ENCODE assay signal across 1 cellular context in the genomic region with DNA sequence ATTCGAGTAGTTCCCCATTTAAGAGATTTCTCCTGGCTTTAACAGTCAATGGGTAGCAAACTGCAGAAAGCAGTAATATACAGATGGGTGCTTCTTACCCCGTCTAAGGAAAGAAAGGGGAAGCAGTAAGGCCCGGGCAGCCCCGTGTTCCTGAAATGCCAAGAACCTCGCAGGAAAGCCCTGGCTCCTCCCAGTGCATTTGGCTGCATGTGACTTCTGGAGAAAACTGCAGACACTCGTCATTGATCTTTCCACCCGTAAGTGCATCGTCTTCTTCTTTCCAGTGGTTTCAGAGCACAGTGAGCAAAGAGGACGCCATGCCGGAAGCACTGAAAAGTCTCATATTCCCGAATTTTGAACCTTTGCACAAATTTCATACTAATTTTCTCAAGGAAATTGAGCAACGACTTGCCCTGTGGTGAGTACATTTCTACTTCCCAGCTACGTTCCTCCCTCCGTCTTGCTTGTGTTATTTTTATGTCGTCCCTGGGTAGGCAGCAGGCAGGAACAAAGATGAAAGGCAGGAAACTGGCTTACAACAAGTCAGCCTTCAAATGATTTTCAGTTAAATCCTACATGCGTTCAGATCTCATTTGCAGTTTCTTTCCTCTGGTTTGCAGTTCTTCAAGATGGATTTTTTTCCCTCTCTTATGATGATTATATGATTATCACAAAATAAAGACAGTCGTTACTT.
TF ChIP-seq lines count a peak whose summit lies in the region.

No MANE protein-coding gene starts in this region.

TF ChIP-seq in HepG2, 621 proteins besides CTCF, POLR2A, EP300 and RAD21:
- TF ChIP-seq, protein P1, sequence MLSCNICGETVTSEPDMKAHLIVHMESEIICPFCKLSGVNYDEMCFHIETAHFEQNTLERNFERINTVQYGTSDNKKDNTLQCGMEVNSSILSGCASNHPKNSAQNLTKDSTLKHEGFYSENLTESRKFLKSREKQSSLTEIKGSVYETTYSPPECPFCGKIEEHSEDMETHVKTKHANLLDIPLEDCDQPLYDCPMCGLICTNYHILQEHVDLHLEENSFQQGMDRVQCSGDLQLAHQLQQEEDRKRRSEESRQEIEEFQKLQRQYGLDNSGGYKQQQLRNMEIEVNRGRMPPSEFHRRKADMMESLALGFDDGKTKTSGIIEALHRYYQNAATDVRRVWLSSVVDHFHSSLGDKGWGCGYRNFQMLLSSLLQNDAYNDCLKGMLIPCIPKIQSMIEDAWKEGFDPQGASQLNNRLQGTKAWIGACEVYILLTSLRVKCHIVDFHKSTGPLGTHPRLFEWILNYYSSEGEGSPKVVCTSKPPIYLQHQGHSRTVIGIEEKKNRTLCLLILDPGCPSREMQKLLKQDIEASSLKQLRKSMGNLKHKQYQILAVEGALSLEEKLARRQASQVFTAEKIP (CRISPR knock-in tag; IDR thresholded peaks at IDR 0.05; ENCODE audit: borderline replicate concordance) = no peak
- TF ChIP-seq ARNT (IDR thresholded peaks at IDR 0.05) (no peak), TBX3 (IDR thresholded peaks at IDR 0.05; ENCODE audit: borderline replicate concordance) (no peak), ZNF780A (CRISPR knock-in tag; IDR thresholded peaks at IDR 0.05) (no peak), HDAC1 (CRISPR knock-in tag; IDR thresholded peaks at IDR 0.05) (no peak), KLF15 (CRISPR knock-in tag; IDR thresholded peaks at IDR 0.05; ENCODE audit: borderline replicate concordance) (no peak), ZNF605 (CRISPR knock-in tag; IDR thresholded peaks at IDR 0.05) (no peak), PTBP1 (IDR thresholded peaks at IDR 0.05; ENCODE audit: low read depth, low read length, poor library complexity, severe bottlenecking) (no peak), HCFC1 (IDR thresholded peaks at IDR 0.05; ENCODE audit: low read depth, low read length) (no peak), PCBP1 (IDR thresholded peaks at IDR 0.05; ENCODE audit: borderline replicate concordance, low read depth, low read length) (no peak), SNAPC2 (CRISPR knock-in tag; IDR thresholded peaks at IDR 0.05) (no peak), THAP11 (CRISPR knock-in tag; IDR thresholded peaks at IDR 0.05) (no peak), RFX1 (IDR thresholded peaks at IDR 0.05) (no peak), ZNF451 (CRISPR knock-in tag; IDR thresholded peaks at IDR 0.05) (no peak), ZFX (CRISPR knock-in tag; IDR thresholded peaks at IDR 0.05; ENCODE audit: low read depth) (no peak)
- TF ChIP-seq, protein P2, sequence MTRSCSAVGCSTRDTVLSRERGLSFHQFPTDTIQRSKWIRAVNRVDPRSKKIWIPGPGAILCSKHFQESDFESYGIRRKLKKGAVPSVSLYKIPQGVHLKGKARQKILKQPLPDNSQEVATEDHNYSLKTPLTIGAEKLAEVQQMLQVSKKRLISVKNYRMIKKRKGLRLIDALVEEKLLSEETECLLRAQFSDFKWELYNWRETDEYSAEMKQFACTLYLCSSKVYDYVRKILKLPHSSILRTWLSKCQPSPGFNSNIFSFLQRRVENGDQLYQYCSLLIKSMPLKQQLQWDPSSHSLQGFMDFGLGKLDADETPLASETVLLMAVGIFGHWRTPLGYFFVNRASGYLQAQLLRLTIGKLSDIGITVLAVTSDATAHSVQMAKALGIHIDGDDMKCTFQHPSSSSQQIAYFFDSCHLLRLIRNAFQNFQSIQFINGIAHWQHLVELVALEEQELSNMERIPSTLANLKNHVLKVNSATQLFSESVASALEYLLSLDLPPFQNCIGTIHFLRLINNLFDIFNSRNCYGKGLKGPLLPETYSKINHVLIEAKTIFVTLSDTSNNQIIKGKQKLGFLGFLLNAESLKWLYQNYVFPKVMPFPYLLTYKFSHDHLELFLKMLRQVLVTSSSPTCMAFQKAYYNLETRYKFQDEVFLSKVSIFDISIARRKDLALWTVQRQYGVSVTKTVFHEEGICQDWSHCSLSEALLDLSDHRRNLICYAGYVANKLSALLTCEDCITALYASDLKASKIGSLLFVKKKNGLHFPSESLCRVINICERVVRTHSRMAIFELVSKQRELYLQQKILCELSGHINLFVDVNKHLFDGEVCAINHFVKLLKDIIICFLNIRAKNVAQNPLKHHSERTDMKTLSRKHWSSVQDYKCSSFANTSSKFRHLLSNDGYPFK (CRISPR knock-in tag; IDR thresholded peaks at IDR 0.05; ENCODE audit: borderline replicate concordance) = no peak
- TF ChIP-seq, protein P3, sequence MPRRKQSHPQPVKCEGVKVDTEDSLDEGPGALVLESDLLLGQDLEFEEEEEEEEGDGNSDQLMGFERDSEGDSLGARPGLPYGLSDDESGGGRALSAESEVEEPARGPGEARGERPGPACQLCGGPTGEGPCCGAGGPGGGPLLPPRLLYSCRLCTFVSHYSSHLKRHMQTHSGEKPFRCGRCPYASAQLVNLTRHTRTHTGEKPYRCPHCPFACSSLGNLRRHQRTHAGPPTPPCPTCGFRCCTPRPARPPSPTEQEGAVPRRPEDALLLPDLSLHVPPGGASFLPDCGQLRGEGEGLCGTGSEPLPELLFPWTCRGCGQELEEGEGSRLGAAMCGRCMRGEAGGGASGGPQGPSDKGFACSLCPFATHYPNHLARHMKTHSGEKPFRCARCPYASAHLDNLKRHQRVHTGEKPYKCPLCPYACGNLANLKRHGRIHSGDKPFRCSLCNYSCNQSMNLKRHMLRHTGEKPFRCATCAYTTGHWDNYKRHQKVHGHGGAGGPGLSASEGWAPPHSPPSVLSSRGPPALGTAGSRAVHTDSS (CRISPR knock-in tag; conservative IDR thresholded peaks at IDR 0.05) = no peak
